In genomic region chr18:58937204-58937603, GRCh38 we compare ENCODE assay signal across 11 cellular contexts.
A peak's percentile ranks its signal among the peaks of the same experiment; 100 is the strongest.
DNase-seq lines count a peak whose midpoint lies in the region; ATAC-seq lines count a peak whose summit lies in the region.
"Had no signal": no experiment of that assay in that cellular context is flagged by ENCODE, and none has a peak within 500 bp of the region (broad histone marks: within the 10 kb centered on the region; RNA-seq: fewer than 3 reads in every experiment).

No MANE protein-coding gene starts in this region.

- no peaks in the 10 kb centered on the region for H3K36me3 Mint-ChIP-seq in activated CD8-positive, alpha-beta memory T cell treated with anti-CD3 and anti-CD28 coated beads, Interleukin-2, amount 10 ng/mL, durations not matched to agents 7 days and 5 days
- H3K36me3 Mint-ChIP-seq: activated CD4-positive, alpha-beta memory T cell treated with anti-CD3 and anti-CD28 coated beads for 36 hours had no signal

- CTCF ChIA-PET in activated CD8-positive, alpha-beta memory T cell treated with anti-CD3 and anti-CD28 coated beads, Interleukin-2, amount 10 ng/mL, durations not matched to agents 7 days and 5 days (lab: Charles Lee): no interaction called here

- peak; percentile 40 for DNase-seq in AG08395 (ENCODE audit: low spot score)
- DNase-seq in M059J (ENCODE audit: low read depth): peak; percentile 68
- DNase-seq in astrocyte of the hippocampus (ENCODE audit: low read depth, low spot score): peak; percentile 15
- DNase-seq in kidney tubule cell (ENCODE audit: low spot score): peak; percentile 53
- DNase-seq in activated CD8-positive, alpha-beta memory T cell treated with anti-CD3 and anti-CD28 coated beads, Interleukin-2, amount 10 ng/mL, durations not matched to agents 7 days and 5 days: no peak
- no peak for DNase-seq in activated CD4-positive, alpha-beta T cell treated with anti-CD3 and anti-CD28 coated beads, Interleukin-2, amount 50 U/mL, for 1 hour
- DNase-seq in NK-92 (lab: John Stamatoyannopoulos, UW; ENCODE audit: unreplicated experiment): no peak
- DNase-seq: activated CD4-positive, alpha-beta memory T cell treated with anti-CD3 and anti-CD28 coated beads for 36 hours; midbrain; stimulated activated CD4-positive, alpha-beta T cell treated with anti-CD3 and anti-CD28 coated beads, Interleukin-1b, Interleukin-23, amount 100 ng/mL, for 48 hours had no signal

- ATAC-seq in activated CD8-positive, alpha-beta memory T cell treated with anti-CD3 and anti-CD28 coated beads, Interleukin-2, amount 10 ng/mL, durations not matched to agents 7 days and 5 days: no peak
- no peak for ATAC-seq in HG03565 (IDR thresholded peaks at IDR 0.05; ENCODE audit: unreplicated experiment)

- H3K4me3 Mint-ChIP-seq in activated CD8-positive, alpha-beta memory T cell treated with anti-CD3 and anti-CD28 coated beads, Interleukin-2, amount 10 ng/mL, durations not matched to agents 7 days and 5 days: no peak overlapping the region
- H3K4me3 Mint-ChIP-seq: activated CD4-positive, alpha-beta memory T cell treated with anti-CD3 and anti-CD28 coated beads for 36 hours had no signal

- H3K27ac Mint-ChIP-seq in activated CD8-positive, alpha-beta memory T cell treated with anti-CD3 and anti-CD28 coated beads, Interleukin-2, amount 10 ng/mL, durations not matched to agents 7 days and 5 days: no peak overlapping the region
- H3K27ac Mint-ChIP-seq: activated CD4-positive, alpha-beta memory T cell treated with anti-CD3 and anti-CD28 coated beads for 36 hours had no signal

- H3K4me1 Mint-ChIP-seq in activated CD8-positive, alpha-beta memory T cell treated with anti-CD3 and anti-CD28 coated beads, Interleukin-2, amount 10 ng/mL, durations not matched to agents 7 days and 5 days: peaks cover 3% of the 10 kb centered on the region

- H3K27me3 Mint-ChIP-seq in activated CD8-positive, alpha-beta memory T cell treated with anti-CD3 and anti-CD28 coated beads, Interleukin-2, amount 10 ng/mL, durations not matched to agents 7 days and 5 days: peaks cover 12% of the 10 kb centered on the region

- no peaks in the 10 kb centered on the region for H3K9me3 Mint-ChIP-seq in activated CD8-positive, alpha-beta memory T cell treated with anti-CD3 and anti-CD28 coated beads, Interleukin-2, amount 10 ng/mL, durations not matched to agents 7 days and 5 days (ENCODE audit: low read depth)
- H3K9me3 Mint-ChIP-seq: activated CD4-positive, alpha-beta memory T cell treated with anti-CD3 and anti-CD28 coated beads for 36 hours had no signal

Comparison
In these comparisons a context has a peak if more than half of its experiments do, and no peak if none do; other contexts are left out.
1. DNase-seq: peak in AG08395 (single experiment), M059J (single experiment), astrocyte of the hippocampus (single experiment) and kidney tubule cell (single experiment); none in activated CD8-positive, alpha-beta memory T cell treated with anti-CD3 and anti-CD28 coated beads, Interleukin-2, amount 10 ng/mL, durations not matched to agents 7 days and 5 days (single experiment), activated CD4-positive, alpha-beta T cell treated with anti-CD3 and anti-CD28 coated beads, Interleukin-2, amount 50 U/mL, for 1 hour (single experiment) and NK-92 (single experiment).